In genomic region chr22:20016734-20017621, GRCh38 we compare ENCODE assay signal across 7 cellular contexts. TPM values are rescaled to one million over a fixed set of nuclear protein-coding genes. Genes with fewer than 3 reads are reported as not detected.
DNase-seq lines count a peak whose midpoint lies in the region; ATAC-seq, FAIRE-seq and TF ChIP-seq lines count a peak whose summit lies in the region.

A gene with protein sequence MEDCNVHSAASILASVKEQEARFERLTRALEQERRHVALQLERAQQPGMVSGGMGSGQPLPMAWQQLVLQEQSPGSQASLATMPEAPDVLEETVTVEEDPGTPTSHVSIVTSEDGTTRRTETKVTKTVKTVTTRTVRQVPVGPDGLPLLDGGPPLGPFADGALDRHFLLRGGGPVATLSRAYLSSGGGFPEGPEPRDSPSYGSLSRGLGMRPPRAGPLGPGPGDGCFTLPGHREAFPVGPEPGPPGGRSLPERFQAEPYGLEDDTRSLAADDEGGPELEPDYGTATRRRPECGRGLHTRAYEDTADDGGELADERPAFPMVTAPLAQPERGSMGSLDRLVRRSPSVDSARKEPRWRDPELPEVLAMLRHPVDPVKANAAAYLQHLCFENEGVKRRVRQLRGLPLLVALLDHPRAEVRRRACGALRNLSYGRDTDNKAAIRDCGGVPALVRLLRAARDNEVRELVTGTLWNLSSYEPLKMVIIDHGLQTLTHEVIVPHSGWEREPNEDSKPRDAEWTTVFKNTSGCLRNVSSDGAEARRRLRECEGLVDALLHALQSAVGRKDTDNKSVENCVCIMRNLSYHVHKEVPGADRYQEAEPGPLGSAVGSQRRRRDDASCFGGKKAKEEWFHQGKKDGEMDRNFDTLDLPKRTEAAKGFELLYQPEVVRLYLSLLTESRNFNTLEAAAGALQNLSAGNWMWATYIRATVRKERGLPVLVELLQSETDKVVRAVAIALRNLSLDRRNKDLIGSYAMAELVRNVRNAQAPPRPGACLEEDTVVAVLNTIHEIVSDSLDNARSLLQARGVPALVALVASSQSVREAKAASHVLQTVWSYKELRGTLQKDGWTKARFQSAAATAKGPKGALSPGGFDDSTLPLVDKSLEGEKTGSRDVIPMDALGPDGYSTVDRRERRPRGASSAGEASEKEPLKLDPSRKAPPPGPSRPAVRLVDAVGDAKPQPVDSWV (minus strand): TSS chr22:20016823. CDS start chr22:19990794, 26,029 bp downstream.

- peak within 1 kb of the TSS; percentile 73 for H2AFZ ChIP-seq in keratinocyte (ENCODE audit: control insufficient read depth, low read length)

- H3K9me1 ChIP-seq in keratinocyte (ENCODE audit: control insufficient read depth, extremely low read depth, insufficient read depth, low read length): peaks cover 3% of the 10 kb centered on the region

- H3K79me2 ChIP-seq in keratinocyte (ENCODE audit: control insufficient read depth, insufficient read depth, low read length): peaks cover 10% of the 10 kb centered on the region

- H3K36me3 ChIP-seq in keratinocyte (ENCODE audit: control insufficient read depth in 2 of 2, extremely low read depth in 1 of 2, insufficient read depth in 2 of 2, low read length in 2 of 2): no peaks in the 10 kb centered on the region

- H3K27me3 ChIP-seq in keratinocyte (ENCODE audit: control insufficient read depth, extremely low read depth, insufficient read depth, low read length): peaks cover 12% of the 10 kb centered on the region

- peak within 1 kb of the TSS; percentile 79 for H3K4me2 ChIP-seq in keratinocyte (ENCODE audit: control insufficient read depth, extremely low read depth, insufficient read depth, low read depth, low read length)

- FAIRE-seq in keratinocyte (lab: Jason Lieb, UNC): peak; percentile 71

- peak; percentile 62 for DNase-seq in NCI-H345 treated with DMSO at 0.1 percent for 48 hours (lab: John Stamatoyannopoulos, UW; ENCODE audit: unreplicated experiment)
- DNase-seq in activated CD4-positive, alpha-beta T cell treated with anti-CD3 and anti-CD28 coated beads for 1 hour: peak; percentile 88
- peak; percentile 98 for DNase-seq in cerebellum (ENCODE audit: low spot score)
- peak; percentile 25 for DNase-seq in keratinocyte (ENCODE audit: low read depth, low spot score)
- DNase-seq in stimulated activated CD4-positive, alpha-beta T cell treated with anti-CD3 and anti-CD28 coated beads, Interleukin-12 subunit alpha, Interleukin-12 subunit beta, amount 100 ng/mL, for 48 hours (ENCODE audit: low read depth in 2 of 3, low spot score in 1 of 3): peak; percentile 82 to 90 (median 89)

- dilution Hi-C loops in keratinocyte (cut with MboI; ENCODE audit: extremely low pct_ligation_motif_present, low sequenced_read_pairs): no loop called here

- H3K9me3 ChIP-seq in keratinocyte (ENCODE audit: control insufficient read depth, low read depth, low read length): no peaks in the 10 kb centered on the region

- no peak within 1 kb of the TSS for H3K27ac ChIP-seq in keratinocyte (ENCODE audit: control insufficient read depth, insufficient read depth, low read length)

- no peaks in the 10 kb centered on the region for H4K20me1 ChIP-seq in keratinocyte (ENCODE audit: control insufficient read depth, extremely low read depth, insufficient read depth, low read length)

- TF ChIP-seq CTCF in keratinocyte (optimal IDR thresholded peaks at IDR 0.05 in 1 of 3, IDR thresholded peaks at IDR 0.05 in 1 of 3, conservative IDR thresholded peaks at IDR 0.05 in 1 of 3; ENCODE audit: extremely low read depth in 1 of 3, insufficient read depth in 2 of 3, low read length in 3 of 3): peak in 1 of 3 experiments; percentile 2

- H3K4me3 ChIP-seq in keratinocyte (ENCODE audit: control insufficient read depth in 2 of 3, extremely low read depth in 1 of 3, insufficient read depth in 2 of 3, low read depth in 1 of 3, low read length in 3 of 3): peak within 1 kb of the TSS; percentile 52 to 77 (median 75)

- H3K9ac ChIP-seq in keratinocyte (ENCODE audit: control insufficient read depth, extremely low read depth, insufficient read depth, low read length): peak within 1 kb of the TSS; percentile 28

- peaks cover 17% of the 10 kb centered on the region for H3K4me1 ChIP-seq in keratinocyte (ENCODE audit: control insufficient read depth, extremely low read depth, insufficient read depth, low read length)

- ATAC-seq in GM18502 (IDR thresholded peaks at IDR 0.05; ENCODE audit: poor library complexity, unreplicated experiment) (peak; percentile 53), HG03039 (IDR thresholded peaks at IDR 0.05; ENCODE audit: unreplicated experiment) (peak; percentile 39)

RNA-seq across cellular contexts. Expression of the gene that starts here (rescaled TPM):
- total RNA-seq in cerebellum: 64.5 TPM
- 5.3 to 8.4 TPM (median 5.7 TPM) in 3 replicates for polyA plus RNA-seq in keratinocyte
- polyA plus RNA-seq in keratinocyte (2011; ENCODE audit: low read depth): 5.3 TPM
- 1.7 and 4.0 TPM in 2 replicates for polyA plus RNA-seq in keratinocyte (2011; cell fraction: cytosol; rRNA removed)
- polyA plus RNA-seq in keratinocyte (2011; cell fraction: nucleus; rRNA removed): 21.1 and 26.3 TPM in 2 replicates
- 8.2 TPM in 2 replicates for polyA plus RNA-seq in keratinocyte (2012; ENCODE audit: low replicate concordance)
- polyA minus RNA-seq in keratinocyte: 4.3 to 14.6 TPM (median 5.1 TPM) in 3 replicates
- polyA minus RNA-seq in keratinocyte (2011; cell fraction: cytosol; rRNA and poly(A)+ RNA removed): 14.2 TPM
- 11.0 and 16.2 TPM in 2 replicates for polyA minus RNA-seq in keratinocyte (2011; cell fraction: nucleus; rRNA and poly(A)+ RNA removed)

Comparison
In these comparisons a context has a peak if more than half of its experiments do, and no peak if none do; other contexts are left out.
1. DNase-seq: peak in every context shown above with its lines; median percentile 98 in cerebellum; 89 in stimulated activated CD4-positive, alpha-beta T cell treated with anti-CD3 and anti-CD28 coated beads, Interleukin-12 subunit alpha, Interleukin-12 subunit beta, amount 100 ng/mL, for 48 hours; 88 in activated CD4-positive, alpha-beta T cell treated with anti-CD3 and anti-CD28 coated beads for 1 hour; 62 in NCI-H345 treated with DMSO at 0.1 percent for 48 hours; 25 in keratinocyte.